2 cellular contexts compared by ENCODE assay signal in the genomic region with DNA sequence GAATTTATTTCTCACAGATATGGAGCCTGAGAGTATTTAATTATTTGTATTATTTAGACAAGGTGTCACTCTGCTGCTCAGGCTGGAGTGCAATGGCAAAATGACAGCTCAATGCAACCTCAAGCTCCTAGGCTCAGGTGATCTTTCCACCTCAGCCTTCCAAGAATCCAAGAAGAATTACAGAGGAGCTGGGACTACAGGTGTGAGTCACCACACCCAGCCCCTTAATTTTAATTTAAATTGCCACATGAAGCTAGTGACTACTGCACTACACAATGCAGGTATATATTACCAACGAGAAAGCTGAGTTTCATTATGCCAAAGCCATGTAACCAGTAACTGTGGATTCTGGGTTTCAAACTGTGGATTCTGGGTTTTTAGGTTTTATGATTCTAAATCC.
TF ChIP-seq lines count a peak whose summit lies in the region.

No MANE protein-coding gene starts in this region.

TF ChIP-seq in IMR-90, 13 proteins besides CTCF, POLR2A, EP300 and RAD21:
- TF ChIP-seq NFE2L2 (IDR thresholded peaks at IDR 0.05; ENCODE audit: low read depth, low read length) (no peak), SMC3 (IDR thresholded peaks at IDR 0.05; ENCODE audit: low read depth, low read length) (no peak), CEBPB (IDR thresholded peaks at IDR 0.05; ENCODE audit: low read depth, low read length) (no peak), MAFK (IDR thresholded peaks at IDR 0.05; ENCODE audit: low read depth, low read length) (no peak), FOS (IDR thresholded peaks at IDR 0.05; ENCODE audit: low read depth, low read length) (no peak), MXI1 (IDR thresholded peaks at IDR 0.05; ENCODE audit: borderline replicate concordance, low read depth, low read length) (no peak), RFX5 (IDR thresholded peaks at IDR 0.05; ENCODE audit: low read depth, low read length) (no peak), BHLHE40 (IDR thresholded peaks at IDR 0.05; ENCODE audit: low read depth, low read length) (no peak), MAZ (IDR thresholded peaks at IDR 0.05; ENCODE audit: borderline replicate concordance, low read depth, low read length) (no peak), RCOR1 (IDR thresholded peaks at IDR 0.05; ENCODE audit: insufficient replicate concordance, low read length) (no peak), CHD1 (IDR thresholded peaks at IDR 0.05; ENCODE audit: low read depth, low read length) (no peak)
- TF ChIP-seq, protein P1, sequence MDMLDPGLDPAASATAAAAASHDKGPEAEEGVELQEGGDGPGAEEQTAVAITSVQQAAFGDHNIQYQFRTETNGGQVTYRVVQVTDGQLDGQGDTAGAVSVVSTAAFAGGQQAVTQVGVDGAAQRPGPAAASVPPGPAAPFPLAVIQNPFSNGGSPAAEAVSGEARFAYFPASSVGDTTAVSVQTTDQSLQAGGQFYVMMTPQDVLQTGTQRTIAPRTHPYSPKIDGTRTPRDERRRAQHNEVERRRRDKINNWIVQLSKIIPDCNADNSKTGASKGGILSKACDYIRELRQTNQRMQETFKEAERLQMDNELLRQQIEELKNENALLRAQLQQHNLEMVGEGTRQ (IDR thresholded peaks at IDR 0.05; ENCODE audit: low read depth, low read length) = no peak
- TF ChIP-seq, protein P2, sequence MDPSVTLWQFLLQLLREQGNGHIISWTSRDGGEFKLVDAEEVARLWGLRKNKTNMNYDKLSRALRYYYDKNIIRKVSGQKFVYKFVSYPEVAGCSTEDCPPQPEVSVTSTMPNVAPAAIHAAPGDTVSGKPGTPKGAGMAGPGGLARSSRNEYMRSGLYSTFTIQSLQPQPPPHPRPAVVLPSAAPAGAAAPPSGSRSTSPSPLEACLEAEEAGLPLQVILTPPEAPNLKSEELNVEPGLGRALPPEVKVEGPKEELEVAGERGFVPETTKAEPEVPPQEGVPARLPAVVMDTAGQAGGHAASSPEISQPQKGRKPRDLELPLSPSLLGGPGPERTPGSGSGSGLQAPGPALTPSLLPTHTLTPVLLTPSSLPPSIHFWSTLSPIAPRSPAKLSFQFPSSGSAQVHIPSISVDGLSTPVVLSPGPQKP (IDR thresholded peaks at IDR 0.05; ENCODE audit: borderline replicate concordance, low read depth, low read length) = no peak

TF ChIP-seq in K562, 482 proteins besides CTCF, POLR2A, EP300 and RAD21:
- TF ChIP-seq NBN (IDR thresholded peaks at IDR 0.05; ENCODE audit: low read depth) = no peak
- no peak for TF ChIP-seq BMI1 (IDR thresholded peaks at IDR 0.05; ENCODE audit: low read length)
- TF ChIP-seq, protein P3, sequence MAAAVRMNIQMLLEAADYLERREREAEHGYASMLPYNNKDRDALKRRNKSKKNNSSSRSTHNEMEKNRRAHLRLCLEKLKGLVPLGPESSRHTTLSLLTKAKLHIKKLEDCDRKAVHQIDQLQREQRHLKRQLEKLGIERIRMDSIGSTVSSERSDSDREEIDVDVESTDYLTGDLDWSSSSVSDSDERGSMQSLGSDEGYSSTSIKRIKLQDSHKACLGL (CRISPR knock-in tag; IDR thresholded peaks at IDR 0.05; ENCODE audit: borderline replicate concordance, poor library complexity, severe bottlenecking) = no peak
- TF ChIP-seq NR2F6 (CRISPR knock-in tag; IDR thresholded peaks at IDR 0.05) = no peak
- no peak for TF ChIP-seq GATAD2A (IDR thresholded peaks at IDR 0.05)
- TF ChIP-seq SIN3B (IDR thresholded peaks at IDR 0.05; ENCODE audit: low read depth) = no peak
- TF ChIP-seq ZNF785 (CRISPR knock-in tag; IDR thresholded peaks at IDR 0.05) = no peak
- TF ChIP-seq, protein P4, sequence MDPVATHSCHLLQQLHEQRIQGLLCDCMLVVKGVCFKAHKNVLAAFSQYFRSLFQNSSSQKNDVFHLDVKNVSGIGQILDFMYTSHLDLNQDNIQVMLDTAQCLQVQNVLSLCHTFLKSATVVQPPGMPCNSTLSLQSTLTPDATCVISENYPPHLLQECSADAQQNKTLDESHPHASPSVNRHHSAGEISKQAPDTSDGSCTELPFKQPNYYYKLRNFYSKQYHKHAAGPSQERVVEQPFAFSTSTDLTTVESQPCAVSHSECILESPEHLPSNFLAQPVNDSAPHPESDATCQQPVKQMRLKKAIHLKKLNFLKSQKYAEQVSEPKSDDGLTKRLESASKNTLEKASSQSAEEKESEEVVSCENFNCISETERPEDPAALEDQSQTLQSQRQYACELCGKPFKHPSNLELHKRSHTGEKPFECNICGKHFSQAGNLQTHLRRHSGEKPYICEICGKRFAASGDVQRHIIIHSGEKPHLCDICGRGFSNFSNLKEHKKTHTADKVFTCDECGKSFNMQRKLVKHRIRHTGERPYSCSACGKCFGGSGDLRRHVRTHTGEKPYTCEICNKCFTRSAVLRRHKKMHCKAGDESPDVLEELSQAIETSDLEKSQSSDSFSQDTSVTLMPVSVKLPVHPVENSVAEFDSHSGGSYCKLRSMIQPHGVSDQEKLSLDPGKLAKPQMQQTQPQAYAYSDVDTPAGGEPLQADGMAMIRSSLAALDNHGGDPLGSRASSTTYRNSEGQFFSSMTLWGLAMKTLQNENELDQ (CRISPR knock-in tag; IDR thresholded peaks at IDR 0.05; ENCODE audit: borderline replicate concordance) = no peak
- no peak for TF ChIP-seq ETV1 (tag; conservative IDR thresholded peaks at IDR 0.05; ENCODE audit: low read depth)
- no peak for TF ChIP-seq MTA3 (IDR thresholded peaks at IDR 0.05; ENCODE audit: borderline replicate concordance)
